12 cellular contexts compared by ENCODE assay signal in the genomic region with DNA sequence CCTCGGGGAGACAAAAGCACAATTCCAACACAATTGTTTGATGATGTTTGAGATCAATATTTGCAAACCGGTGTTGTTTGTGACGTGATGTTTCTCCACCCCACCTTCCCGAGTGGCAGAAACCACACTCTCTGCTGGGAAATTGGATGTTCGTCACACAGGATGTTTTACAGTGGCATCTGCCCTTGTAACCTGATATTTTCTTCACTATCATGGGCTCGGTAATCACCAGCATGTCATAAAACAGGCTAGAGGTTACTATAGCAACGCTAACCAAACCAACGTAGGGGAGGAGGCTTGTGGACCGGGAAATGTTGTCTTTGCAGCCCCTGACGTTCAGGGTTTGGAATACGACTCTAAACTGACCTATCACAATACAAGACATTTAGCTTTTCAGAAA.
A peak's percentile ranks its signal among the peaks of the same experiment; 100 is the strongest.
DNase-seq lines count a peak whose midpoint lies in the region; ATAC-seq and TF ChIP-seq lines count a peak whose summit lies in the region.
"Had no signal": no experiment of that assay in that cellular context is flagged by ENCODE, and none has a peak within 500 bp of the region (broad histone marks: within the 10 kb centered on the region; RNA-seq: fewer than 3 reads in every experiment).

No MANE protein-coding gene starts in this region.

- 38% methylated on average over 11 of the region's 11 CpGs for WGBS in suprapubic skin

- H3K4me2 ChIP-seq in neural cell (ENCODE audit: low read length) = peak overlapping the region; percentile 1

- no peak overlapping the region for H2AFZ ChIP-seq in neural cell (ENCODE audit: low read depth, low read length)

- peak; percentile 34 for DNase-seq in EL
- peak; percentile 63 for DNase-seq in NCI-H2107 treated with DMSO at 0.1 percent for 48 hours (lab: John Stamatoyannopoulos, UW; ENCODE audit: unreplicated experiment)
- peak; percentile 87 for DNase-seq in astrocyte of the spinal cord (ENCODE audit: low read depth, low spot score)
- DNase-seq in suprapubic skin (ENCODE audit: low spot score in 2 of 2) = no peak
- DNase-seq in activated CD8-positive, alpha-beta memory T cell treated with anti-CD3 and anti-CD28 coated beads, Interleukin-2, amount 50 U/mL, for 4 hours = no peak
- DNase-seq: activated naive CD8-positive, alpha-beta T cell treated with anti-CD3 and anti-CD28 coated beads for 36 hours; erythroblast; naive thymus-derived CD8-positive, alpha-beta T cell; NCI-H446 treated with DMSO at 0.1 percent for 48 hours had no signal

- no peaks in the 10 kb centered on the region for H3F3A ChIP-seq in neural cell (ENCODE audit: insufficient read depth, low read length, poor library complexity, severe bottlenecking)

- H3K4me1 ChIP-seq in suprapubic skin = no peaks in the 10 kb centered on the region

- H3K9ac ChIP-seq in neural cell (ENCODE audit: low read length) = no peak overlapping the region

- TF ChIP-seq EP300 in neural cell (conservative IDR thresholded peaks at IDR 0.05; ENCODE audit: poor library complexity, severe bottlenecking) (peak; percentile 66), suprapubic skin (IDR thresholded peaks at IDR 0.05) (no peak)

- TF ChIP-seq RAD21 in neural cell (conservative IDR thresholded peaks at IDR 0.05) = no peak

- no peak for ATAC-seq in GM21515 (IDR thresholded peaks at IDR 0.05; ENCODE audit: unreplicated experiment)
- ATAC-seq in HG02571 (IDR thresholded peaks at IDR 0.05; ENCODE audit: unreplicated experiment) = no peak
- ATAC-seq: naive thymus-derived CD8-positive, alpha-beta T cell had no signal

- in situ Hi-C loops in astrocyte of the spinal cord (cut with HindIII; ENCODE audit: low sequenced_read_pairs) = no loop called here

- H3K27ac ChIP-seq in neural cell (ENCODE audit: low read length) (peak overlapping the region; percentile 50), suprapubic skin (no peak overlapping the region)

- H3K36me3 ChIP-seq in neural cell (ENCODE audit: insufficient read depth, low read length) = no peaks in the 10 kb centered on the region
- H3K36me3 ChIP-seq in suprapubic skin = no peaks in the 10 kb centered on the region

- H3K9me3 ChIP-seq in neural cell (ENCODE audit: low read length) = no peaks in the 10 kb centered on the region
- no peaks in the 10 kb centered on the region for H3K9me3 ChIP-seq in suprapubic skin

- no peaks in the 10 kb centered on the region for H3K79me2 ChIP-seq in neural cell (replicated peaks; ENCODE audit: insufficient read depth, low read length)

- H3K9me2 ChIP-seq in neural cell (ENCODE audit: insufficient read depth, low read length) = no peaks in the 10 kb centered on the region

- TF ChIP-seq POLR2A in suprapubic skin (IDR thresholded peaks at IDR 0.05) = no peak

- TF ChIP-seq CTCF in astrocyte of the spinal cord (IDR thresholded peaks at IDR 0.05; ENCODE audit: low read depth, low read length) = no peak
- TF ChIP-seq CTCF in neural cell (IDR thresholded peaks at IDR 0.05; ENCODE audit: poor library complexity, severe bottlenecking) = no peak
- TF ChIP-seq CTCF in suprapubic skin (IDR thresholded peaks at IDR 0.05) = no peak

- H4K20me1 ChIP-seq in neural cell (ENCODE audit: insufficient read depth) = no peaks in the 10 kb centered on the region

- no peaks in the 10 kb centered on the region for H3K27me3 ChIP-seq in neural cell (ENCODE audit: insufficient read depth, low read depth, low read length)
- H3K27me3 ChIP-seq in suprapubic skin = no peaks in the 10 kb centered on the region

- no peak overlapping the region for H3K4me3 ChIP-seq in astrocyte of the spinal cord (ENCODE audit: low read depth, low read length)
- H3K4me3 ChIP-seq in neural cell (ENCODE audit: low read length) = peak overlapping the region; percentile 15
- H3K4me3 ChIP-seq in suprapubic skin = no peak overlapping the region

TF ChIP-seq in neural cell, 6 proteins besides CTCF, POLR2A, EP300 and RAD21:
- TF ChIP-seq, protein P1, sequence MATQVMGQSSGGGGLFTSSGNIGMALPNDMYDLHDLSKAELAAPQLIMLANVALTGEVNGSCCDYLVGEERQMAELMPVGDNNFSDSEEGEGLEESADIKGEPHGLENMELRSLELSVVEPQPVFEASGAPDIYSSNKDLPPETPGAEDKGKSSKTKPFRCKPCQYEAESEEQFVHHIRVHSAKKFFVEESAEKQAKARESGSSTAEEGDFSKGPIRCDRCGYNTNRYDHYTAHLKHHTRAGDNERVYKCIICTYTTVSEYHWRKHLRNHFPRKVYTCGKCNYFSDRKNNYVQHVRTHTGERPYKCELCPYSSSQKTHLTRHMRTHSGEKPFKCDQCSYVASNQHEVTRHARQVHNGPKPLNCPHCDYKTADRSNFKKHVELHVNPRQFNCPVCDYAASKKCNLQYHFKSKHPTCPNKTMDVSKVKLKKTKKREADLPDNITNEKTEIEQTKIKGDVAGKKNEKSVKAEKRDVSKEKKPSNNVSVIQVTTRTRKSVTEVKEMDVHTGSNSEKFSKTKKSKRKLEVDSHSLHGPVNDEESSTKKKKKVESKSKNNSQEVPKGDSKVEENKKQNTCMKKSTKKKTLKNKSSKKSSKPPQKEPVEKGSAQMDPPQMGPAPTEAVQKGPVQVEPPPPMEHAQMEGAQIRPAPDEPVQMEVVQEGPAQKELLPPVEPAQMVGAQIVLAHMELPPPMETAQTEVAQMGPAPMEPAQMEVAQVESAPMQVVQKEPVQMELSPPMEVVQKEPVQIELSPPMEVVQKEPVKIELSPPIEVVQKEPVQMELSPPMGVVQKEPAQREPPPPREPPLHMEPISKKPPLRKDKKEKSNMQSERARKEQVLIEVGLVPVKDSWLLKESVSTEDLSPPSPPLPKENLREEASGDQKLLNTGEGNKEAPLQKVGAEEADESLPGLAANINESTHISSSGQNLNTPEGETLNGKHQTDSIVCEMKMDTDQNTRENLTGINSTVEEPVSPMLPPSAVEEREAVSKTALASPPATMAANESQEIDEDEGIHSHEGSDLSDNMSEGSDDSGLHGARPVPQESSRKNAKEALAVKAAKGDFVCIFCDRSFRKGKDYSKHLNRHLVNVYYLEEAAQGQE (IDR thresholded peaks at IDR 0.05; ENCODE audit: borderline replicate concordance) = no peak
- TF ChIP-seq POLR2AphosphoS5 (IDR thresholded peaks at IDR 0.05) (peak; percentile 84), MXI1 (conservative IDR thresholded peaks at IDR 0.05; ENCODE audit: poor library complexity, severe bottlenecking) (no peak), SMC3 (conservative IDR thresholded peaks at IDR 0.05; ENCODE audit: poor library complexity) (no peak), TAF1 (IDR thresholded peaks at IDR 0.05; ENCODE audit: low read depth) (no peak)

Comparison
In these comparisons a context has a peak if more than half of its experiments do, and no peak if none do; other contexts are left out.
1. DNase-seq: peak in EL (single experiment), NCI-H2107 treated with DMSO at 0.1 percent for 48 hours (single experiment) and astrocyte of the spinal cord (single experiment); none in suprapubic skin (0 of 2) and activated CD8-positive, alpha-beta memory T cell treated with anti-CD3 and anti-CD28 coated beads, Interleukin-2, amount 50 U/mL, for 4 hours (single experiment).